In genomic region chr9:113941056-113941455, GRCh38 we compare ENCODE assay signal across 28 cellular contexts.
"Had no signal": no experiment of that assay in that cellular context is flagged by ENCODE, and none has a peak within 500 bp of the region (broad histone marks: within the 10 kb centered on the region; RNA-seq: fewer than 3 reads in every experiment).

No MANE protein-coding gene starts in this region.

- H3K4me1 Mint-ChIP-seq: activated naive CD8-positive, alpha-beta T cell treated with anti-CD3 and anti-CD28 coated beads, Interleukin-2, amount 10 ng/mL, durations not matched to agents 7 days and 5 days; central memory CD8-positive, alpha-beta T cell; memory B cell; neural progenitor cell; stimulated activated naive CD8-positive, alpha-beta T cell treated with anti-CD3 and anti-CD28 coated beads, Interleukin-15, amount 100 ng/mL, for 72 hours had no signal

- H3K4me3 Mint-ChIP-seq: activated naive CD8-positive, alpha-beta T cell treated with anti-CD3 and anti-CD28 coated beads, Interleukin-2, amount 10 ng/mL, durations not matched to agents 7 days and 5 days; brain; central memory CD8-positive, alpha-beta T cell; memory B cell; naive B cell; neural progenitor cell; stimulated activated naive CD8-positive, alpha-beta T cell treated with anti-CD3 and anti-CD28 coated beads, Interleukin-15, amount 100 ng/mL, for 72 hours had no signal

- H3K27me3 ChIP-seq: esophagus squamous epithelium, gastroesophageal sphincter, heart right ventricle, neural progenitor cell, ovary, suprapubic skin, transverse colon, vagina had no signal

- H3K36me3 ChIP-seq: esophagus squamous epithelium, gastroesophageal sphincter, heart right ventricle, neural progenitor cell, ovary, suprapubic skin, transverse colon, vagina, WERI-Rb-1 had no signal

- H3K9me3 Mint-ChIP-seq: activated naive CD8-positive, alpha-beta T cell treated with anti-CD3 and anti-CD28 coated beads, Interleukin-2, amount 10 ng/mL, durations not matched to agents 7 days and 5 days; central memory CD8-positive, alpha-beta T cell had no signal

- DNase-seq: activated CD4-positive, alpha-beta T cell treated with anti-CD3 and anti-CD28 coated beads, Interleukin-2, amount 50 U/mL, for 48 hours; activated naive CD4-positive, alpha-beta T cell; activated naive CD8-positive, alpha-beta T cell treated with anti-CD3 and anti-CD28 coated beads, Interleukin-2, amount 10 ng/mL, durations not matched to agents 7 days and 5 days; activated T-cell treated with anti-CD3 and anti-CD28 coated beads for 4 hours; cortex of kidney; effector CD8-positive, alpha-beta T cell; esophagus squamous epithelium; heart right ventricle; mucosa of descending colon; naive B cell; ovary; psoas muscle; right cardiac atrium; small intestine; stimulated activated CD4-positive, alpha-beta T cell treated with anti-CD3 and anti-CD28 coated beads, Interleukin-15, amount 100 ng/mL, for 24 hours; stimulated activated CD4-positive, alpha-beta T cell treated with anti-CD3 and anti-CD28 coated beads, Interleukin-2, amount 100 ng/mL, for 48 hours; stimulated activated naive CD8-positive, alpha-beta T cell treated with anti-CD3 and anti-CD28 coated beads, Interleukin-15, amount 100 ng/mL, for 72 hours; SW 1271; T-helper 2 cell; transverse colon; WERI-Rb-1 had no signal

- H3K9ac ChIP-seq: neural progenitor cell had no signal

- H3K27ac ChIP-seq: esophagus squamous epithelium, gastroesophageal sphincter, heart right ventricle, neural progenitor cell, ovary, psoas muscle, suprapubic skin, transverse colon, vagina, WERI-Rb-1 had no signal

- H3K36me3 Mint-ChIP-seq: activated naive CD8-positive, alpha-beta T cell treated with anti-CD3 and anti-CD28 coated beads, Interleukin-2, amount 10 ng/mL, durations not matched to agents 7 days and 5 days had no signal

- H3K27ac Mint-ChIP-seq: activated naive CD8-positive, alpha-beta T cell treated with anti-CD3 and anti-CD28 coated beads, Interleukin-2, amount 10 ng/mL, durations not matched to agents 7 days and 5 days; memory B cell; neural progenitor cell; stimulated activated naive CD8-positive, alpha-beta T cell treated with anti-CD3 and anti-CD28 coated beads, Interleukin-15, amount 100 ng/mL, for 72 hours had no signal

- H3K4me3 ChIP-seq: esophagus squamous epithelium, gastroesophageal sphincter, heart right ventricle, mucosa of descending colon, neural progenitor cell, ovary, psoas muscle, suprapubic skin, transverse colon, vagina had no signal

- H3K27me3 Mint-ChIP-seq: brain; naive B cell; stimulated activated naive CD8-positive, alpha-beta T cell treated with anti-CD3 and anti-CD28 coated beads, Interleukin-15, amount 100 ng/mL, for 72 hours had no signal

- H3K9me3 ChIP-seq: esophagus squamous epithelium, gastroesophageal sphincter, mucosa of descending colon, ovary, psoas muscle, suprapubic skin, transverse colon, vagina had no signal

- ATAC-seq: gastroesophageal sphincter; heart right ventricle; mucosa of descending colon; psoas muscle; right cardiac atrium; stimulated activated naive CD8-positive, alpha-beta T cell treated with anti-CD3 and anti-CD28 coated beads, Interleukin-15, amount 100 ng/mL, for 72 hours had no signal

- H3K4me1 ChIP-seq: esophagus squamous epithelium, psoas muscle, suprapubic skin had no signal
